11 cellular contexts compared by ENCODE assay signal in the genomic region with DNA sequence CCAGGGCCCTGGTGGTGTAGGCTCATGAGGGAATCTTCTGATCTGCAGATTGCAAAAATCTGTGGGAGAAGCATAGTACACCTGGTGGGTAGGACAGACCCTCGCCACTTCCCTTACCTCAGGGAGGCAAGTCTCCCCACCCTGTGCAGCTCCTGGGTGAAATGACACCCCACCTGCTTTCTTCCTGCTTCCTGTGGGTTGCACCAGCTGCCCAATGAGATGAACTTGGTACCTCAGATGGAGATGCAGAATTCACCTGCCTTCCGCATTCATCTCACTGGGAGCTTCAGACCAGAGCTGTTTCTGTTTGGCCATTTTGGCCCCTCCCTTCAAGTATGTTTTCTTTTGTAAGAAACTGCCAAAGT. TPM values are rescaled to one million over a fixed set of nuclear protein-coding genes. Genes with fewer than 3 reads are reported as not detected.
DNase-seq lines count a peak whose midpoint lies in the region; ATAC-seq and TF ChIP-seq lines count a peak whose summit lies in the region.
"Had no signal": no experiment of that assay in that cellular context is flagged by ENCODE, and none has a peak within 500 bp of the region (broad histone marks: within the 10 kb centered on the region; RNA-seq: fewer than 3 reads in every experiment).

No MANE protein-coding gene starts in this region.

- H3K9ac ChIP-seq in BLaER1 treated with 17β-estradiol and CSF1 and Interleukin-3, amounts not matched to agents 10 nM and 100 nM, result peak overlapping the region in 2 of 11 experiments; percentile 55; a peak in 3 of 22 replicates

- peaks cover 43 to 53% (median 50%) of the 10 kb centered on the region in 10 experiments for H3K4me1 ChIP-seq in BLaER1 treated with 17β-estradiol and CSF1 and Interleukin-3, amounts not matched to agents 10 nM and 100 nM
- H3K4me1 ChIP-seq in RWPE2 (ENCODE audit: insufficient read depth, poor library complexity, severe bottlenecking) (peaks cover 11% of the 10 kb centered on the region), foreskin keratinocyte (peaks cover 9% of the 10 kb centered on the region)

- H3K36me3 ChIP-seq in BLaER1 treated with 17β-estradiol and CSF1 and Interleukin-3, amounts not matched to agents 10 nM and 100 nM, result peaks cover 29 to 59% (median 46%) of the 10 kb centered on the region in 11 experiments
- H3K36me3 ChIP-seq in RWPE2 (ENCODE audit: low read depth), result no peaks in the 10 kb centered on the region

- no peaks in the 10 kb centered on the region; a peak in 1 of 22 replicates for H4K20me1 ChIP-seq in BLaER1 treated with 17β-estradiol and CSF1 and Interleukin-3, amounts not matched to agents 10 nM and 100 nM

- DNase-seq in RWPE2 (ENCODE audit: low spot score) (no peak), foreskin keratinocyte (no peak), NCI-H1436 (lab: John Stamatoyannopoulos, UW) (no peak), kidney tubule cell (ENCODE audit: low spot score) (no peak), NCI-H226 (no peak), mesenteric fat pad (ENCODE audit: low spot score) (no peak)

- H3K9me3 ChIP-seq in BLaER1 treated with 17β-estradiol and CSF1 and Interleukin-3, amounts not matched to agents 10 nM and 100 nM (replicated peaks in 1 of 11), result peaks cover under 1 to 62% (median 48%) of the 10 kb centered on the region in 11 experiments
- no peaks in the 10 kb centered on the region for H3K9me3 ChIP-seq in RWPE2 (ENCODE audit: severe bottlenecking)

- no peaks in the 10 kb centered on the region for H3K27me3 ChIP-seq in BLaER1 treated with 17β-estradiol and CSF1 and Interleukin-3, amounts not matched to agents 10 nM and 100 nM
- no peaks in the 10 kb centered on the region for H3K27me3 ChIP-seq in RWPE2 (ENCODE audit: insufficient read depth, poor library complexity, severe bottlenecking)
- H3K27me3 ChIP-seq in foreskin keratinocyte, result no peaks in the 10 kb centered on the region

- TF ChIP-seq CTCF in RWPE2 (IDR thresholded peaks at IDR 0.05; ENCODE audit: poor library complexity, severe bottlenecking) (no peak), foreskin keratinocyte (conservative IDR thresholded peaks at IDR 0.05) (no peak)

- H3K4me3 ChIP-seq in BLaER1 treated with 17β-estradiol and CSF1 and Interleukin-3, amounts not matched to agents 10 nM and 100 nM, result peak overlapping the region in 6 of 10 experiments; percentile 19 to 59 (median 54); a peak in 7 of 20 replicates
- no peak overlapping the region for H3K4me3 ChIP-seq in RWPE2 (ENCODE audit: severe bottlenecking)

- peak; percentile 32 for ATAC-seq in GM21423 (IDR thresholded peaks at IDR 0.05; ENCODE audit: unreplicated experiment)
- no peak for ATAC-seq in RWPE2 (ENCODE audit: low read depth)
- no peak for ATAC-seq in foreskin keratinocyte

- peak overlapping the region; percentile 67 to 90 (median 79) for H3K4me2 ChIP-seq in BLaER1 treated with 17β-estradiol and CSF1 and Interleukin-3, amounts not matched to agents 10 nM and 100 nM

- H3K27ac ChIP-seq in BLaER1 treated with 17β-estradiol and CSF1 and Interleukin-3, amounts not matched to agents 10 nM and 100 nM, result peak overlapping the region in 8 of 11 experiments; percentile 41 to 77 (median 72); a peak in 14 of 22 replicates
- H3K27ac ChIP-seq in RWPE2 (ENCODE audit: poor library complexity, severe bottlenecking), result peak overlapping the region; percentile 39
- peak overlapping the region; percentile 66 for H3K27ac ChIP-seq in foreskin keratinocyte
- H3K27ac ChIP-seq: VCaP had no signal

RNA-seq across cellular contexts. Expression of a gene that starts 4.7 kb away (rescaled TPM):
- total RNA-seq in foreskin keratinocyte (0.60 and 0.78 TPM in 2 replicates), mesenteric fat pad (9.2 TPM)
- 0.48 and 0.69 TPM in 2 replicates for polyA plus RNA-seq in foreskin keratinocyte

RNA-seq across cellular contexts. Expression of a gene that starts 58.7 kb away (rescaled TPM):
- not detected in 2 replicates for total RNA-seq in foreskin keratinocyte
- polyA plus RNA-seq in foreskin keratinocyte, result not detected in 2 replicates
- total RNA-seq in mesenteric fat pad, result not detected
- total RNA-seq: epithelial cell of proximal tubule, urinary bladder had no signal
